ENCODE assay signal across 14 cellular contexts in the genomic region with DNA sequence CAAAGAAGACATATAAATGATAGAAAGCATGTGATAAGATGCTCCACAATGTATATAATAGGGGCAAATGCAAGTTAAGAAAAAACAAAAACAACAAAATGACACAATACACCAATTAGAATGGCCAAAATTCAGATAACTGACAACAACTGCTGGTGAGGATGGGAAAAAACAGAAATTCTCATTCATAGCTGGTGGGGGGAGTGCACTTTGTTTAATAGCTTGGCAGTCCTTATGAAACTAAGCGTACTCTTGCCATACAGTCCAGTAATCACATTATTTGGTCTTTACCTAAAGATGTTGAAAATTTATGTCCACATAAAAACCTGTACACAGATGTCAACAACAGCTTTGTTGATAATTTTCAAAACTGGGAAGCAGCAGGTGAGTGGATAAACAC.
DNase-seq lines count a peak whose midpoint lies in the region; ATAC-seq and TF ChIP-seq lines count a peak whose summit lies in the region.
"Had no signal": no experiment of that assay in that cellular context is flagged by ENCODE, and none has a peak within 500 bp of the region (broad histone marks: within the 10 kb centered on the region; RNA-seq: fewer than 3 reads in every experiment).

No MANE protein-coding gene starts in this region.

- H3K27ac ChIP-seq in GM23338 (ENCODE audit: low read depth) = no peak overlapping the region
- no peak overlapping the region for H3K27ac ChIP-seq in HUES6 (ENCODE audit: low read depth, low read length)
- H3K27ac ChIP-seq in mesenchymal stem cell (ENCODE audit: low read length, poor library complexity, severe bottlenecking) = no peak overlapping the region
- H3K27ac ChIP-seq: BLaER1 treated with 17β-estradiol and CSF1 and Interleukin-3, amounts not matched to agents 10 nM and 100 nM had no signal

- no peak overlapping the region for H4K8ac ChIP-seq in mesenchymal stem cell (ENCODE audit: low read length)

- no peaks in the 10 kb centered on the region for H3K79me1 ChIP-seq in mesenchymal stem cell (replicated peaks; ENCODE audit: low read length, poor library complexity, severe bottlenecking)

- H3K9me3 ChIP-seq in HUES6 (ENCODE audit: control insufficient read depth, insufficient read depth, low read depth, low read length) (no peaks in the 10 kb centered on the region), mesenchymal stem cell (ENCODE audit: control insufficient read depth, low read length) (no peaks in the 10 kb centered on the region)
- H3K9me3 ChIP-seq: BLaER1 treated with 17β-estradiol and CSF1 and Interleukin-3, amounts not matched to agents 10 nM and 100 nM had no signal

- H3K4me1 ChIP-seq in GM23338 (ENCODE audit: insufficient read depth) = peaks cover 43% of the 10 kb centered on the region
- H3K4me1 ChIP-seq in HUES6 (ENCODE audit: control insufficient read depth, insufficient read depth, low read length) = no peaks in the 10 kb centered on the region
- no peaks in the 10 kb centered on the region for H3K4me1 ChIP-seq in mesenchymal stem cell (ENCODE audit: control insufficient read depth, insufficient read depth, low read depth, low read length)
- H3K4me1 ChIP-seq: BLaER1 treated with 17β-estradiol and CSF1 and Interleukin-3, amounts not matched to agents 10 nM and 100 nM had no signal

- no peak overlapping the region for H2BK12ac ChIP-seq in mesenchymal stem cell (ENCODE audit: low read length in 2 of 2)

- H3K27me3 Mint-ChIP-seq in GM23338 (ENCODE audit: insufficient read depth, low read depth, poor library complexity) (peaks cover 6% of the 10 kb centered on the region), endothelial cell (ENCODE audit: unreplicated experiment) (no peaks in the 10 kb centered on the region)

- ATAC-seq in GM23338 (no peak), GM19452 (IDR thresholded peaks at IDR 0.05; ENCODE audit: unreplicated experiment) (no peak)
- ATAC-seq: CD8-positive, alpha-beta T cell; HCT116 had no signal

- no peak overlapping the region for H4K91ac ChIP-seq in mesenchymal stem cell (ENCODE audit: low read length)

- H3K4me1 Mint-ChIP-seq in GM23338 (peaks cover 53% of the 10 kb centered on the region), endothelial cell (ENCODE audit: unreplicated experiment) (peaks cover 7% of the 10 kb centered on the region)

- H3K4me2 ChIP-seq in GM23338 = peak overlapping the region; percentile 73
- no peak overlapping the region for H3K4me2 ChIP-seq in mesenchymal stem cell (ENCODE audit: low read length, poor library complexity, severe bottlenecking)
- H3K4me2 ChIP-seq: BLaER1 treated with 17β-estradiol and CSF1 and Interleukin-3, amounts not matched to agents 10 nM and 100 nM had no signal

- H2BK15ac ChIP-seq in mesenchymal stem cell (ENCODE audit: low read depth, poor library complexity, severe bottlenecking) = no peak overlapping the region

- H3F3A ChIP-seq in GM23338 (replicated peaks; ENCODE audit: low read depth) = no peaks in the 10 kb centered on the region

- no peak overlapping the region for H3K23ac ChIP-seq in mesenchymal stem cell (ENCODE audit: low read length in 2 of 2)

- peaks cover 51% of the 10 kb centered on the region; the same call in 1 of the 2 replicates for H3K36me3 ChIP-seq in GM23338 (ENCODE audit: insufficient read depth)
- H3K36me3 ChIP-seq in HUES6 (ENCODE audit: control insufficient read depth, insufficient read depth, low read length) = peaks cover 79% of the 10 kb centered on the region
- no peaks in the 10 kb centered on the region for H3K36me3 ChIP-seq in mesenchymal stem cell (ENCODE audit: control insufficient read depth in 1 of 2, insufficient read depth in 2 of 2, low read depth in 1 of 2, low read length in 2 of 2)
- H3K36me3 ChIP-seq: BLaER1 treated with 17β-estradiol and CSF1 and Interleukin-3, amounts not matched to agents 10 nM and 100 nM had no signal

- H3K36me3 Mint-ChIP-seq in GM23338 (ENCODE audit: low read depth) (peaks cover 86% of the 10 kb centered on the region), endothelial cell (ENCODE audit: low read depth, unreplicated experiment) (peaks cover 4% of the 10 kb centered on the region)
- H3K36me3 Mint-ChIP-seq: CD8-positive, alpha-beta T cell had no signal

- H3K9me2 ChIP-seq in GM23338 (ENCODE audit: insufficient read depth) = no peaks in the 10 kb centered on the region

- H3K4ac ChIP-seq in mesenchymal stem cell (ENCODE audit: low read depth in 1 of 2, low read length in 2 of 2) = no peak overlapping the region

- TF ChIP-seq CTCF in GM23338 (conservative IDR thresholded peaks at IDR 0.05; ENCODE audit: low read depth in 2 of 2) (no peak), endothelial cell (IDR thresholded peaks at IDR 0.05; ENCODE audit: unreplicated experiment) (no peak)

- H3K4me3 ChIP-seq in GM23338 = peak overlapping the region; percentile 44
- peak overlapping the region; percentile 24 for H3K4me3 ChIP-seq in HUES6 (ENCODE audit: low read depth, low read length)
- no peak overlapping the region for H3K4me3 ChIP-seq in mesenchymal stem cell (ENCODE audit: insufficient read depth in 1 of 2, low read depth in 1 of 2, low read length in 2 of 2)
- H3K4me3 ChIP-seq: BLaER1 treated with 17β-estradiol and CSF1 and Interleukin-3, amounts not matched to agents 10 nM and 100 nM had no signal

- H3K18ac ChIP-seq in mesenchymal stem cell (ENCODE audit: low read depth in 1 of 2, low read length in 2 of 2) = no peak overlapping the region

- H4K20me1 ChIP-seq in GM23338 (replicated peaks; ENCODE audit: insufficient read depth) = peaks cover 71% of the 10 kb centered on the region
- H4K20me1 ChIP-seq: BLaER1 treated with 17β-estradiol and CSF1 and Interleukin-3, amounts not matched to agents 10 nM and 100 nM had no signal

- no peak overlapping the region for H2AK5ac ChIP-seq in mesenchymal stem cell (ENCODE audit: low read length, severe bottlenecking)

- no CpG with 5 or more reads among the region's 1 CpG for WGBS in mesenchymal stem cell

- H3K27me3 ChIP-seq in GM23338 (ENCODE audit: insufficient read depth) (no peaks in the 10 kb centered on the region), HUES6 (ENCODE audit: control insufficient read depth, insufficient read depth, low read length) (no peaks in the 10 kb centered on the region), mesenchymal stem cell (ENCODE audit: control insufficient read depth in 1 of 2, insufficient read depth in 1 of 2, low read length in 2 of 2) (no peaks in the 10 kb centered on the region)
- H3K27me3 ChIP-seq: BLaER1 treated with 17β-estradiol and CSF1 and Interleukin-3, amounts not matched to agents 10 nM and 100 nM had no signal

- DNase-seq in GM23338 (ENCODE audit: low spot score) (no peak), endothelial cell (ENCODE audit: low spot score) (no peak), mesenchymal stem cell (no peak), OCI-M2 (lab: John Stamatoyannopoulos, UW; ENCODE audit: unreplicated experiment) (no peak)
- DNase-seq in stimulated activated CD4-positive, alpha-beta T cell treated with anti-CD3 and anti-CD28 coated beads, Interleukin-15, amount 100 ng/mL, for 24 hours = no peak
- DNase-seq: 8988T; Calu3; CD8-positive, alpha-beta T cell; DMS79 treated with DMSO at 0.1 percent for 48 hours; GF-D8 had no signal

- peak overlapping the region; percentile 81 for H3K27ac Mint-ChIP-seq in GM23338
- peak overlapping the region; percentile 3 for H3K27ac Mint-ChIP-seq in endothelial cell (ENCODE audit: unreplicated experiment)
- H3K27ac Mint-ChIP-seq: CD8-positive, alpha-beta T cell had no signal

- no peak overlapping the region for H2BK120ac ChIP-seq in mesenchymal stem cell (ENCODE audit: low read depth, low read length)

- H3K9me3 Mint-ChIP-seq in GM23338 (no peaks in the 10 kb centered on the region), endothelial cell (ENCODE audit: unreplicated experiment) (no peaks in the 10 kb centered on the region)

- H3K9ac ChIP-seq in HUES6 (ENCODE audit: low read length) (no peak overlapping the region), mesenchymal stem cell (ENCODE audit: low read length) (no peak overlapping the region)
- H3K9ac ChIP-seq: BLaER1 treated with 17β-estradiol and CSF1 and Interleukin-3, amounts not matched to agents 10 nM and 100 nM had no signal

- H2BK5ac ChIP-seq in mesenchymal stem cell (ENCODE audit: low read depth, low read length, poor library complexity, severe bottlenecking) = peak overlapping the region; percentile 57

- H3K14ac ChIP-seq in mesenchymal stem cell (ENCODE audit: low read length in 2 of 2) = no peak overlapping the region

- H3K79me2 ChIP-seq in GM23338 (replicated peaks; ENCODE audit: insufficient read depth) = peaks cover 100% of the 10 kb centered on the region

- H3K4me3 Mint-ChIP-seq in GM23338 = peak overlapping the region; percentile 66
- no peak overlapping the region for H3K4me3 Mint-ChIP-seq in endothelial cell (ENCODE audit: unreplicated experiment)
- H3K4me3 Mint-ChIP-seq: CD8-positive, alpha-beta T cell had no signal

- H2AFZ ChIP-seq in GM23338 = no peak overlapping the region
- H2AFZ ChIP-seq in mesenchymal stem cell (ENCODE audit: low read depth, low read length) = no peak overlapping the region

TF ChIP-seq in GM23338, 12 proteins besides CTCF, POLR2A, EP300 and RAD21:
- no peak for TF ChIP-seq EZH2phosphoT487 (IDR thresholded peaks at IDR 0.05; ENCODE audit: unreplicated experiment)
- TF ChIP-seq ZNF331 (CRISPR knock-in tag; IDR thresholded peaks at IDR 0.05; ENCODE audit: low read depth) = no peak
- 0 out of 2 replicates have a peak, but pooled peaks have one; percentile 22 for TF ChIP-seq POLR2AphosphoS5 (IDR thresholded peaks at IDR 0.05; ENCODE audit: low read depth)
TF ChIP-seq in GM23338: peak in this region for 1.

Comparison
In these comparisons a context has a peak if more than half of its experiments do, and no peak if none do; other contexts are left out.
1. H3K4me3 ChIP-seq: peak in GM23338 (single experiment) and HUES6 (single experiment); none in mesenchymal stem cell (0 of 2).